ENCODE assay signal across 8 cellular contexts in genomic region chr15:92082217-92082843, GRCh38.
DNase-seq lines count a peak whose midpoint lies in the region; ATAC-seq, FAIRE-seq and TF ChIP-seq lines count a peak whose summit lies in the region.

No MANE protein-coding gene starts in this region.

- H3K27me3 ChIP-seq in endothelial cell of umbilical vein (ENCODE audit: control insufficient read depth in 2 of 2, insufficient read depth in 2 of 2, low read length in 2 of 2) (no peaks in the 10 kb centered on the region), suprapubic skin (no peaks in the 10 kb centered on the region)

- H3K4me2 ChIP-seq in endothelial cell of umbilical vein (ENCODE audit: insufficient read depth, low read length), result no peak overlapping the region

- H3K4me1 ChIP-seq in endothelial cell of umbilical vein (ENCODE audit: control insufficient read depth, extremely low read depth, insufficient read depth, low read length) (no peaks in the 10 kb centered on the region), suprapubic skin (peaks cover 16% of the 10 kb centered on the region)

- H3K9me1 ChIP-seq in endothelial cell of umbilical vein (replicated peaks; ENCODE audit: control insufficient read depth, extremely low read depth, insufficient read depth, low read length), result no peaks in the 10 kb centered on the region

- TF ChIP-seq EP300 in suprapubic skin (IDR thresholded peaks at IDR 0.05), result no peak

- no peak for TF ChIP-seq POLR2A in endothelial cell of umbilical vein (IDR thresholded peaks at IDR 0.05; ENCODE audit: low read depth, low read length)
- TF ChIP-seq POLR2A in suprapubic skin (IDR thresholded peaks at IDR 0.05), result no peak

- in situ Hi-C loops in G401 (cut with HindIII; ENCODE audit: low sequenced_read_pairs), result no loop called here

- CTCF ChIA-PET in HEK293T (lab: Yijun Ruan, JAX), result interaction anchor here (0.7 to 0.8 kb wide), 2 partner anchors 376 to 778 kb away, joined by 3 read pairs; no protein-coding TSS in a partner anchor
- CTCF ChIA-PET in endothelial cell of umbilical vein (lab: Charles Lee), result interaction anchor here (1.0 to 3.0 kb wide), 5 partner anchors 9 to 811 kb away, joined by 3 to 14 read pairs (median 3); no protein-coding TSS in a partner anchor

- no peaks in the 10 kb centered on the region for H3K79me2 ChIP-seq in endothelial cell of umbilical vein (ENCODE audit: control insufficient read depth, insufficient read depth, low read length)

- no peak overlapping the region for H3K4me3 ChIP-seq in endothelial cell of umbilical vein (replicated peaks in 1 of 3; ENCODE audit: insufficient read depth in 1 of 3, low read depth in 1 of 3, low read length in 3 of 3)
- H3K4me3 ChIP-seq in suprapubic skin, result no peak overlapping the region

- dilution Hi-C loops in endothelial cell of umbilical vein (cut with MboI; ENCODE audit: extremely low pct_ligation_motif_present, low sequenced_read_pairs), result no loop called here

- H3K36me3 ChIP-seq in endothelial cell of umbilical vein (ENCODE audit: control insufficient read depth in 2 of 2, extremely low read depth in 1 of 2, insufficient read depth in 2 of 2, low read length in 2 of 2) (no peaks in the 10 kb centered on the region), suprapubic skin (no peaks in the 10 kb centered on the region)

- POLR2A ChIA-PET in HEK293T (lab: Yijun Ruan, JAX), result no interaction called here
- POLR2A ChIA-PET in endothelial cell of umbilical vein (lab: Charles Lee), result no interaction called here

- H3K9me3 ChIP-seq in endothelial cell of umbilical vein (replicated peaks; ENCODE audit: control insufficient read depth, insufficient read depth, low read length) (no peaks in the 10 kb centered on the region), suprapubic skin (no peaks in the 10 kb centered on the region)

- no peak for ATAC-seq in HG02610 (IDR thresholded peaks at IDR 0.05; ENCODE audit: unreplicated experiment)

- no peak overlapping the region for H2AFZ ChIP-seq in endothelial cell of umbilical vein (ENCODE audit: low read depth, low read length)

- DNase-seq in G401 (ENCODE audit: low spot score), result peak; percentile 89
- DNase-seq in HEK293T (ENCODE audit: extremely low spot score), result peak; percentile 74
- peak; percentile 63 for DNase-seq in NCI-H460 (ENCODE audit: extremely low read depth, low read depth)
- DNase-seq in activated CD4-positive, alpha-beta T cell treated with anti-CD3 and anti-CD28 coated beads, Interleukin-2, amount 50 U/mL, for 48 hours, result peak; percentile 73 to 76
- peak; percentile 59 for DNase-seq in endothelial cell of umbilical vein (ENCODE audit: low read depth, low spot score)
- DNase-seq in middle frontal gyrus (ENCODE audit: extremely low spot score, low spot score), result peak; percentile 73
- DNase-seq in suprapubic skin (ENCODE audit: low spot score in 2 of 2), result no peak

- no peak overlapping the region for H3K9ac ChIP-seq in endothelial cell of umbilical vein (replicated peaks; ENCODE audit: extremely low read depth, insufficient read depth, low read length)

- WGBS in suprapubic skin, result 15% methylated on average over 9 of the region's 9 CpGs

- no peaks in the 10 kb centered on the region for H4K20me1 ChIP-seq in endothelial cell of umbilical vein (replicated peaks; ENCODE audit: control insufficient read depth, extremely low read depth, insufficient read depth, low read length)

- TF ChIP-seq CTCF in endothelial cell of umbilical vein (IDR thresholded peaks at IDR 0.05; ENCODE audit: extremely low read depth in 1 of 2, insufficient read depth in 1 of 2, low read depth in 1 of 2, low read length in 2 of 2), result peak; percentile 80 to 83
- peak; percentile 71 to 85 for TF ChIP-seq CTCF in suprapubic skin (IDR thresholded peaks at IDR 0.05)

- no peak overlapping the region for H3K27ac ChIP-seq in endothelial cell of umbilical vein (ENCODE audit: insufficient read depth, low read depth, low read length)
- H3K27ac ChIP-seq in suprapubic skin, result no peak overlapping the region

- peak; percentile 87 for FAIRE-seq in endothelial cell of umbilical vein (lab: Jason Lieb, UNC)

- intact Hi-C loops in endothelial cell of umbilical vein (cut with micrococcal nuclease), result loop anchor here (1.0 kb wide), 3 partner anchors 233 to 1026 kb away; no protein-coding TSS in a partner anchor

- BruUV-seq in endothelial cell of umbilical vein (replicated peaks; lab: Mats Ljungman, UMichigan), result no TSS peak

TF ChIP-seq in HEK293T, 16 proteins besides CTCF, POLR2A, EP300 and RAD21:
- TF ChIP-seq CTBP1 (IDR thresholded peaks at IDR 0.05; ENCODE audit: borderline replicate concordance) (no peak), TARDBP (IDR thresholded peaks at IDR 0.05) (no peak), HDGF (IDR thresholded peaks at IDR 0.05; ENCODE audit: borderline replicate concordance) (no peak), FOXK2 (IDR thresholded peaks at IDR 0.05) (no peak), FOXA1 (IDR thresholded peaks at IDR 0.05) (no peak), NFRKB (IDR thresholded peaks at IDR 0.05) (no peak), LEF1 (IDR thresholded peaks at IDR 0.05; ENCODE audit: borderline replicate concordance) (no peak), PKNOX1 (IDR thresholded peaks at IDR 0.05) (no peak), SUZ12 (IDR thresholded peaks at IDR 0.05) (no peak), FOXM1 (IDR thresholded peaks at IDR 0.05; ENCODE audit: borderline replicate concordance) (no peak), ARNT (IDR thresholded peaks at IDR 0.05) (no peak), L3MBTL2 (conservative IDR thresholded peaks at IDR 0.05) (no peak), ELF4 (IDR thresholded peaks at IDR 0.05) (no peak), SP1 (IDR thresholded peaks at IDR 0.05) (no peak), ZNF384 (IDR thresholded peaks at IDR 0.05) (no peak), BHLHE40 (IDR thresholded peaks at IDR 0.05; ENCODE audit: borderline replicate concordance) (no peak)

TF ChIP-seq in endothelial cell of umbilical vein, 7 proteins besides CTCF, POLR2A, EP300 and RAD21:
- TF ChIP-seq JUN (IDR thresholded peaks at IDR 0.05; ENCODE audit: borderline replicate concordance, insufficient read depth, insufficient read length, low read depth) (no peak), EZH2 (IDR thresholded peaks at IDR 0.05; ENCODE audit: borderline replicate concordance, low read depth, low read length, severe bottlenecking) (no peak), POLR2AphosphoS5 (IDR thresholded peaks at IDR 0.05; ENCODE audit: insufficient read depth, low read depth, low read length) (no peak), FOS (IDR thresholded peaks at IDR 0.05; ENCODE audit: borderline replicate concordance, insufficient read depth, low read length) (no peak), GATA2 (IDR thresholded peaks at IDR 0.05; ENCODE audit: insufficient read depth, insufficient read length, low read depth, low read length) (no peak), MYC (IDR thresholded peaks at IDR 0.05; ENCODE audit: low read depth, low read length) (no peak)
- TF ChIP-seq, protein P1, sequence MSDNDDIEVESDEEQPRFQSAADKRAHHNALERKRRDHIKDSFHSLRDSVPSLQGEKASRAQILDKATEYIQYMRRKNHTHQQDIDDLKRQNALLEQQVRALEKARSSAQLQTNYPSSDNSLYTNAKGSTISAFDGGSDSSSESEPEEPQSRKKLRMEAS (IDR thresholded peaks at IDR 0.05; ENCODE audit: insufficient read depth, insufficient read length), result no peak
TF ChIP-seq in endothelial cell of umbilical vein: peak in this region for 0.

Comparison
In these comparisons a context has a peak if more than half of its experiments do, and no peak if none do; other contexts are left out.
1. DNase-seq: peak in G401 (single experiment), HEK293T (single experiment), NCI-H460 (single experiment), activated CD4-positive, alpha-beta T cell treated with anti-CD3 and anti-CD28 coated beads, Interleukin-2, amount 50 U/mL, for 48 hours (2 of 2), endothelial cell of umbilical vein (single experiment) and middle frontal gyrus (single experiment); none in suprapubic skin (0 of 2).